21 cellular contexts compared by ENCODE assay signal in the genomic region with DNA sequence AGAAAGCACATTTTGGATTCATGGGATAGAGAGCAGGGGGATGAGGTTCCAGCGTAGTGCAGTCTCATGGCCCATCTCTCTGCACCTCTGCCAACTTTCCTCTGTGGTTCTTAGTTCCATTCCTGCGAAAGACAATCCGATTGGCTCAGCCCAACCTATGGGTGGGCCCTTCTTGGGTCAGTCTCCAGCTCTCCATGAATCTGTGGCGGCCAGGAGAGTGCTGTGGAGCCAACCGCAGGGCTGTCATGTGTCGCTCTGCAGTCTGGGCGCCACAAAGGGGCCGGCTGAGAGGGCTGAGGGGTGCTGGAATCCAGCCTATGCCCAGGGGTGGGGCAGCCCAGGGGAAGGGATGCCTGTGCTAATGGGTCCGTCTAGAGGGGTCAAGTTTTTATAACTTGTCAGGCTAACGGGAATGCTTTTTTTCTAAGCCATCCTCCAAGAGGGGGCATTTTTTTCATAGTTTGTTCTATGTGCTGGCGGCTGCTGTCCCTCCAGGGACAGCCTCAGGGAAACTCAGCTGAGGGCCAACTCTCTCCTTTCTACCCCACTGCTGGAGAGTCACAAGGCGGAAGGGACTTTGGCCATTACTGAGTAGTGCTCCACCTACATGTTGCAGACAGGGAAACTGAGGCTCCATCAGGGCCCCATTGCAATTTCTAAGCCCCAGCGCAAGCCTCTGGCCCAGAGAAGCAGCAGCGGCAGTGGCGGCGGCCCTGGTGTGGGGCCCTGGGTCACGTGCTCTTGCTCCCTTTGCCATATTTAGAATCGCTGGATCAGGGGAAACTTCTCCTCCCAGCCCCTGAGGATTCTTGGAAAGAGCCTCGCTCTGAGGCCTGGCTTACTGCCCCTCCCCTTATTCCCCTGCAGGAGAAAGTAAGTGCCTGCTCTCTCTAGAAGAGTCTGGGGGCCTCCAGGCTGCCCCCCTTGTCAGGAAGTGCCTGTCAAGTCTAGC. TPM values are rescaled to one million over a fixed set of nuclear protein-coding genes. Genes with fewer than 3 reads are reported as not detected.
DNase-seq lines count a peak whose midpoint lies in the region; ATAC-seq and TF ChIP-seq lines count a peak whose summit lies in the region.
"Had no signal": no experiment of that assay in that cellular context is flagged by ENCODE, and none has a peak within 500 bp of the region (broad histone marks: within the 10 kb centered on the region; RNA-seq: fewer than 3 reads in every experiment).

No MANE protein-coding gene starts in this region.

- DNase-seq in ELF-1 (ENCODE audit: low read depth, low spot score) (peak; percentile 62), esophagus muscularis mucosa (ENCODE audit: extremely low spot score) (no peak), lower lobe of right lung (no peak), gastrocnemius medialis (no peak), NCI-H1417 (lab: John Stamatoyannopoulos, UW) (no peak)
- no peak for DNase-seq in activated CD4-positive, alpha-beta T cell treated with anti-CD3 and anti-CD28 coated beads for 4 hours
- DNase-seq: activated CD4-positive, alpha-beta T cell treated with anti-CD3 and anti-CD28 coated beads, Interleukin-2, amount 50 U/mL, for 4 hours; activated naive CD4-positive, alpha-beta T cell treated with Interleukin-2 at 50 U/mL for 16 hours; dermis blood vessel endothelial cell; DMS153; KBM-7; NCI-H1092; NCI-H2171; NCI-H82; occipital lobe; thyroid gland had no signal

- no peak for TF ChIP-seq EP300 in esophagus muscularis mucosa (IDR thresholded peaks at IDR 0.05)

- H3K27ac ChIP-seq in esophagus muscularis mucosa (replicated peaks in 1 of 4), result peak overlapping the region; percentile 46 to 90 (median 68)
- H3K27ac ChIP-seq in lower lobe of right lung, result peak overlapping the region; percentile 11
- H3K27ac ChIP-seq in gastrocnemius medialis, result peak overlapping the region; percentile 22 to 57 (median 32)
- H3K27ac ChIP-seq: BLaER1 treated with 17β-estradiol and CSF1 and Interleukin-3, amounts not matched to agents 10 nM and 100 nM; thyroid gland had no signal

- TF ChIP-seq POLR2A in esophagus muscularis mucosa (IDR thresholded peaks at IDR 0.05; ENCODE audit: low read depth) (no peak), gastrocnemius medialis (IDR thresholded peaks at IDR 0.05) (no peak)

- H3K9me3 ChIP-seq in esophagus muscularis mucosa (no peaks in the 10 kb centered on the region), lower lobe of right lung (no peaks in the 10 kb centered on the region), gastrocnemius medialis (no peaks in the 10 kb centered on the region)
- H3K9me3 ChIP-seq: BLaER1 treated with 17β-estradiol and CSF1 and Interleukin-3, amounts not matched to agents 10 nM and 100 nM; thyroid gland had no signal

- no peaks in the 10 kb centered on the region for H3K27me3 ChIP-seq in esophagus muscularis mucosa
- no peaks in the 10 kb centered on the region for H3K27me3 ChIP-seq in lower lobe of right lung (ENCODE audit: low read depth)
- no peaks in the 10 kb centered on the region for H3K27me3 ChIP-seq in gastrocnemius medialis
- H3K27me3 ChIP-seq: BLaER1 treated with 17β-estradiol and CSF1 and Interleukin-3, amounts not matched to agents 10 nM and 100 nM; thyroid gland had no signal

- in situ Hi-C loops in gastrocnemius medialis (cut with MboI; ENCODE audit: low sequenced_read_pairs in 4 of 4), result no loop called here

- 54% methylated on average over 8 of the region's 19 CpGs for WGBS in esophagus muscularis mucosa

- no peak for ATAC-seq in lower lobe of right lung
- ATAC-seq in gastrocnemius medialis, result peak in 1 of 2 donors; percentile 42
- no peak for ATAC-seq in GM21390 (IDR thresholded peaks at IDR 0.05; ENCODE audit: unreplicated experiment)
- no peak for ATAC-seq in HG02763 (IDR thresholded peaks at IDR 0.05; ENCODE audit: unreplicated experiment)
- ATAC-seq: Panc1 had no signal

- intact Hi-C loops in esophagus muscularis mucosa (cut with DNase I) (no loop called here), lower lobe of right lung (cut with DNase I) (no loop called here), gastrocnemius medialis (cut with DNase I; ENCODE audit: low total_unique reads) (no loop called here)

- H3K36me3 ChIP-seq in esophagus muscularis mucosa (no peaks in the 10 kb centered on the region), lower lobe of right lung (no peaks in the 10 kb centered on the region), gastrocnemius medialis (no peaks in the 10 kb centered on the region)
- H3K36me3 ChIP-seq: BLaER1 treated with 17β-estradiol and CSF1 and Interleukin-3, amounts not matched to agents 10 nM and 100 nM; thyroid gland had no signal

- H3K4me3 ChIP-seq in esophagus muscularis mucosa, result peak overlapping the region; percentile 6 to 27 (median 21)
- no peak overlapping the region for H3K4me3 ChIP-seq in lower lobe of right lung
- H3K4me3 ChIP-seq in gastrocnemius medialis, result peak overlapping the region in 3 of 4 donors; percentile 15 to 34 (median 25)
- H3K4me3 ChIP-seq: BLaER1 treated with 17β-estradiol and CSF1 and Interleukin-3, amounts not matched to agents 10 nM and 100 nM; smooth muscle cell; thyroid gland had no signal

- peak in 1 of 3 experiments; percentile 20 for TF ChIP-seq CTCF in esophagus muscularis mucosa (IDR thresholded peaks at IDR 0.05)
- TF ChIP-seq CTCF in lower lobe of right lung (IDR thresholded peaks at IDR 0.05), result no peak
- no peak for TF ChIP-seq CTCF in gastrocnemius medialis (IDR thresholded peaks at IDR 0.05 in 4 of 5, conservative IDR thresholded peaks at IDR 0.05 in 1 of 5)

- H3K4me1 ChIP-seq in esophagus muscularis mucosa (peaks cover 33 to 73% (median 67%) of the 10 kb centered on the region in 4 donors), lower lobe of right lung (peaks cover 2% of the 10 kb centered on the region), gastrocnemius medialis (peaks cover 12 to 13% of the 10 kb centered on the region in 2 donors)

RNA-seq across cellular contexts. Expression of a gene that starts 23.4 kb away (rescaled TPM):
- total RNA-seq in esophagus muscularis mucosa, result 10 to 100 TPM in 3 of 4 donors, 1 to 10 TPM in 1; 9.3 to 22.0 (median 17.1) TPM
- 0.89 TPM for total RNA-seq in lower lobe of right lung
- total RNA-seq in gastrocnemius medialis, result 1 to 10 TPM; 2.9 to 8.2 (median 3.5) TPM
- total RNA-seq: dermis blood vessel endothelial cell, smooth muscle cell had no signal

RNA-seq across cellular contexts. Expression of a gene that starts 55.2 kb away (rescaled TPM):
- 10 to 100 TPM; 10.1 to 37.8 (median 18.5) TPM for total RNA-seq in esophagus muscularis mucosa
- 13.9 TPM for total RNA-seq in lower lobe of right lung
- total RNA-seq in gastrocnemius medialis, result 10 to 100 TPM; 15.9 to 30.8 (median 23.1) TPM

Comparison
In these comparisons a context has a peak if more than half of its experiments do, and no peak if none do; other contexts are left out.
1. H3K27ac ChIP-seq: peak in every context shown above with its lines; median percentile 68 in esophagus muscularis mucosa; 32 in gastrocnemius medialis; 11 in lower lobe of right lung.